28 cellular contexts compared by ENCODE assay signal in the genomic region with DNA sequence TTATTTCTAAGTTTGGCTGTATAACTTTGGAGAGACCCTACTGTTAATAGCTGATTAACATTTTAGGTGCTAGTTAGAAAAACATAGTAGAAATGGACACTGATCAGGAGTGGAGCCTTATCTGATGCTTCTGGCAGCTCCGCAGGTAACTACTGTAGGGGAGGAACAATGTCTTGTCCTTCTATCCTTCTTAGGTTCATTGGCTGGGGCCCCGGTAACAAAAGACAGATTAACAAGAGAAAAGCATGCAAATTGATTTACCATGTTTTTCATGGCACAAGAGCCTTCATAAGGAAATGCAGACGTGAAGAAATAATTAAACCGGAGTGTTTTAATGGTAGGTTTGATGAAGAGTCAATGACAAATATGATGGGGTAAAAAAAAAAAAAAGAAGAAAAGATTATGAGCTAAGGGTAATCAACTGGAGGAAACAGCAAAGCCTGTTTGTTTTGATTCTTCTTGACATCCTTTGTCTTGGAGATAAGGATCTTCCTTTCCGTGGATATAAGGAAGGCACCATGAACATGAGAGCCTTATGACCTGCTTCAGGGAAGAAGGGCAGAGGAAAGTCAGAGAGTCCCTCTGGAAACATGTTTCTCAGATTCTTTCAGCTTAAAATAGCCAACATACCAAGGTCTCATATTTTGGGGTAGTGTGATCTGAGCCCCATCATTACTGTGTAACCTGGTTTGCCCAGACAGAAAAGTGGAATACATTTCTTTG.
"Had no signal": no experiment of that assay in that cellular context is flagged by ENCODE, and none has a peak within 500 bp of the region (broad histone marks: within the 10 kb centered on the region; RNA-seq: fewer than 3 reads in every experiment).

No MANE protein-coding gene starts in this region.

- H3K4me1 ChIP-seq: colonic mucosa, gastroesophageal sphincter had no signal

- H3K36me3 ChIP-seq: colonic mucosa, gastroesophageal sphincter had no signal

- H3K9me3 Mint-ChIP-seq: activated B cell treated with CpG ODN at 0.5 μM for 24 hours; activated naive CD4-positive, alpha-beta T cell treated with anti-CD3 and anti-CD28 coated beads for 36 hours; T-helper 2 cell treated with Interferon-gamma antibody and Interleukin-4, amounts not matched to agents 5 μg/mL and 100 μg/mL, for 36 hours had no signal

- H3K36me3 Mint-ChIP-seq: memory B cell; stimulated activated naive B cell treated with anti-CD40 and anti-IgM and Interleukin-4, amounts not matched to agents 10 μg/mL and 1 μg/mL and 100 μg/mL, for 72 hours had no signal

- H3K4me3 ChIP-seq: colonic mucosa, dorsolateral prefrontal cortex, gastroesophageal sphincter had no signal

- DNase-seq: activated B cell treated with CpG ODN at 0.5 μM for 24 hours; activated CD4-positive, alpha-beta T cell treated with anti-CD3 and anti-CD28 coated beads for 4 hours; activated CD4-positive, alpha-beta T cell treated with anti-CD3 and anti-CD28 coated beads, Interleukin-2, amount 50 U/mL, for 48 hours; activated CD8-positive, alpha-beta memory T cell treated with anti-CD3 and anti-CD28 coated beads, Interleukin-2, amount 50 U/mL, for 48 hours; activated effector memory CD4-positive, alpha-beta T cell treated with Interleukin-2 at 50 U/mL for 16 hours; activated naive CD4-positive, alpha-beta T cell treated with anti-CD3 and anti-CD28 coated beads for 36 hours; activated T-cell treated with anti-CD3 and anti-CD28 coated beads, Interleukin-2, amount 50 U/mL, for 72 hours; amygdala; colonic mucosa; dorsolateral prefrontal cortex; head of caudate nucleus; hypothalamus; islet precursor cell; left colon; nephron progenitor cell; occipital lobe; posterior cingulate gyrus; small intestine; stimulated activated CD4-positive, alpha-beta T cell treated with anti-CD3 and anti-CD28 coated beads, Interleukin-2, amount 100 ng/mL, for 24 hours; stimulated activated naive B cell treated with anti-CD40 and anti-IgM and Interleukin-4, amounts not matched to agents 10 μg/mL and 1 μg/mL and 100 μg/mL, for 72 hours; trophoblast cell had no signal

- H3K27me3 ChIP-seq: colonic mucosa had no signal

- H3K9me3 ChIP-seq: colonic mucosa had no signal

- H3K4me1 Mint-ChIP-seq: activated B cell treated with CpG ODN at 0.5 μM for 24 hours; memory B cell; stimulated activated naive B cell treated with anti-CD40 and anti-IgM and Interleukin-4, amounts not matched to agents 10 μg/mL and 1 μg/mL and 100 μg/mL, for 72 hours had no signal

- H3K4me3 Mint-ChIP-seq: activated B cell treated with CpG ODN at 0.5 μM for 24 hours; activated naive CD4-positive, alpha-beta T cell treated with anti-CD3 and anti-CD28 coated beads for 36 hours; activated T-cell treated with anti-CD3 and anti-CD28 coated beads, Interleukin-2, amount 50 U/mL, for 72 hours; memory B cell; nephron progenitor cell; stimulated activated naive B cell treated with anti-CD40 and anti-IgM and Interleukin-4, amounts not matched to agents 10 μg/mL and 1 μg/mL and 100 μg/mL, for 72 hours; T-helper 2 cell treated with Interferon-gamma antibody and Interleukin-4, amounts not matched to agents 5 μg/mL and 100 μg/mL, for 36 hours had no signal

- H3K27ac ChIP-seq: colonic mucosa, dorsolateral prefrontal cortex, gastroesophageal sphincter had no signal

- ATAC-seq: activated T-cell treated with anti-CD3 and anti-CD28 coated beads, Interleukin-2, amount 50 U/mL, for 72 hours; gastroesophageal sphincter; left colon; sciatic nerve; SK-N-SH treated with all-trans-retinoic acid at 6 μM for 48 hours; stimulated activated naive B cell treated with anti-CD40 and anti-IgM and Interleukin-4, amounts not matched to agents 10 μg/mL and 1 μg/mL and 100 μg/mL, for 72 hours had no signal

- FAIRE-seq: bronchial epithelial cell, small intestine, TTC549 had no signal

- H3K27ac Mint-ChIP-seq: activated B cell treated with CpG ODN at 0.5 μM for 24 hours; activated naive CD4-positive, alpha-beta T cell treated with anti-CD3 and anti-CD28 coated beads for 36 hours; activated T-cell treated with anti-CD3 and anti-CD28 coated beads, Interleukin-2, amount 50 U/mL, for 72 hours; memory B cell; nephron progenitor cell; stimulated activated naive B cell treated with anti-CD40 and anti-IgM and Interleukin-4, amounts not matched to agents 10 μg/mL and 1 μg/mL and 100 μg/mL, for 72 hours; T-helper 2 cell treated with Interferon-gamma antibody and Interleukin-4, amounts not matched to agents 5 μg/mL and 100 μg/mL, for 36 hours had no signal
